Comparison of ENCODE assay signal across 24 cellular contexts in genomic region chr10:52261362-52261761, GRCh38. TPM values are rescaled to one million over a fixed set of nuclear protein-coding genes. Genes with fewer than 3 reads are reported as not detected.
"Had no signal": no experiment of that assay in that cellular context is flagged by ENCODE, and none has a peak within 500 bp of the region (broad histone marks: within the 10 kb centered on the region; RNA-seq: fewer than 3 reads in every experiment).

No MANE protein-coding gene starts in this region.

- H3K4me1 ChIP-seq: transverse colon had no signal

- H3K4me3 Mint-ChIP-seq: activated B cell treated with CpG ODN at 0.5 μM for 24 hours; activated CD4-positive, alpha-beta memory T cell treated with anti-CD3 and anti-CD28 coated beads for 36 hours; activated CD8-positive, alpha-beta memory T cell treated with anti-CD3 and anti-CD28 coated beads, Interleukin-2, amount 10 ng/mL, durations not matched to agents 7 days and 5 days; activated naive CD8-positive, alpha-beta T cell treated with anti-CD3 and anti-CD28 coated beads, Interleukin-2, amount 50 U/mL, for 24 hours; immature natural killer cell; mesothelial cell of epicardium; naive thymus-derived CD8-positive, alpha-beta T cell had no signal

- H3K27ac Mint-ChIP-seq: activated B cell treated with CpG ODN at 0.5 μM for 24 hours; activated CD4-positive, alpha-beta memory T cell treated with anti-CD3 and anti-CD28 coated beads for 36 hours; activated CD8-positive, alpha-beta memory T cell treated with anti-CD3 and anti-CD28 coated beads, Interleukin-2, amount 10 ng/mL, durations not matched to agents 7 days and 5 days; activated naive CD8-positive, alpha-beta T cell treated with anti-CD3 and anti-CD28 coated beads, Interleukin-2, amount 50 U/mL, for 24 hours; immature natural killer cell; mesothelial cell of epicardium; naive thymus-derived CD8-positive, alpha-beta T cell had no signal

- H3K27me3 Mint-ChIP-seq: activated CD4-positive, alpha-beta memory T cell treated with anti-CD3 and anti-CD28 coated beads for 36 hours; activated CD8-positive, alpha-beta memory T cell treated with anti-CD3 and anti-CD28 coated beads, Interleukin-2, amount 10 ng/mL, durations not matched to agents 7 days and 5 days; activated naive CD8-positive, alpha-beta T cell treated with anti-CD3 and anti-CD28 coated beads, Interleukin-2, amount 50 U/mL, for 24 hours had no signal

- H3K4me3 ChIP-seq: hepatocyte, left ventricle myocardium inferior, ovary, psoas muscle, stomach, transverse colon had no signal

- ATAC-seq: activated CD8-positive, alpha-beta memory T cell treated with anti-CD3 and anti-CD28 coated beads, Interleukin-2, amount 10 ng/mL, durations not matched to agents 7 days and 5 days; activated naive CD8-positive, alpha-beta T cell treated with anti-CD3 and anti-CD28 coated beads, Interleukin-2, amount 50 U/mL, for 24 hours; naive thymus-derived CD8-positive, alpha-beta T cell; psoas muscle; right cardiac atrium had no signal

- H3K9me3 Mint-ChIP-seq: activated B cell treated with CpG ODN at 0.5 μM for 24 hours; activated CD4-positive, alpha-beta memory T cell treated with anti-CD3 and anti-CD28 coated beads for 36 hours; activated naive CD8-positive, alpha-beta T cell treated with anti-CD3 and anti-CD28 coated beads, Interleukin-2, amount 50 U/mL, for 24 hours; immature natural killer cell; mesothelial cell of epicardium; naive thymus-derived CD8-positive, alpha-beta T cell had no signal

- H3K27ac ChIP-seq: hepatocyte, left ventricle myocardium inferior, ovary, psoas muscle, stomach, transverse colon had no signal

- H3K9me3 ChIP-seq: left ventricle myocardium inferior, ovary, psoas muscle, stomach, transverse colon had no signal

- H3K36me3 ChIP-seq: left ventricle myocardium inferior, ovary, stomach, transverse colon had no signal

- DNase-seq: activated B cell treated with CpG ODN at 0.5 μM for 24 hours; activated CD4-positive, alpha-beta memory T cell treated with anti-CD3 and anti-CD28 coated beads for 36 hours; activated CD4-positive, alpha-beta T cell treated with anti-CD3 and anti-CD28 coated beads for 4 hours; activated CD8-positive, alpha-beta memory T cell treated with anti-CD3 and anti-CD28 coated beads, Interleukin-2, amount 10 ng/mL, durations not matched to agents 7 days and 5 days; activated gamma-delta T cell; activated naive CD4-positive, alpha-beta T cell treated with anti-CD3 and anti-CD28 coated beads, Interleukin-2, amount 50 U/mL, for 16 hours; activated naive CD8-positive, alpha-beta T cell treated with anti-CD3 and anti-CD28 coated beads, Interleukin-2, amount 50 U/mL, for 24 hours; activated T-cell treated with anti-CD3 and anti-CD28 coated beads for 4 hours; effector CD4-positive, alpha-beta T cell; glutamatergic neuron; immature natural killer cell; left ventricle myocardium inferior; naive thymus-derived CD8-positive, alpha-beta T cell; ovary; psoas muscle; right cardiac atrium; stimulated activated CD4-positive, alpha-beta T cell treated with anti-CD3 and anti-CD28 coated beads, Interleukin-12 subunit alpha, Interleukin-12 subunit beta, amount 100 ng/mL, for 4 hours; stimulated activated CD4-positive, alpha-beta T cell treated with anti-CD3 and anti-CD28 coated beads, Interleukin-4, amount 100 ng/mL, for 4 hours; stomach; T-helper 9 cell; transverse colon had no signal

- H3K36me3 Mint-ChIP-seq: activated CD4-positive, alpha-beta memory T cell treated with anti-CD3 and anti-CD28 coated beads for 36 hours; activated CD8-positive, alpha-beta memory T cell treated with anti-CD3 and anti-CD28 coated beads, Interleukin-2, amount 10 ng/mL, durations not matched to agents 7 days and 5 days; immature natural killer cell; mesothelial cell of epicardium; naive thymus-derived CD8-positive, alpha-beta T cell had no signal

- H3K4me1 Mint-ChIP-seq: activated CD8-positive, alpha-beta memory T cell treated with anti-CD3 and anti-CD28 coated beads, Interleukin-2, amount 10 ng/mL, durations not matched to agents 7 days and 5 days; activated naive CD8-positive, alpha-beta T cell treated with anti-CD3 and anti-CD28 coated beads, Interleukin-2, amount 50 U/mL, for 24 hours; immature natural killer cell; naive thymus-derived CD8-positive, alpha-beta T cell had no signal

- H3K27me3 ChIP-seq: hepatocyte, ovary, stomach, transverse colon had no signal

RNA-seq across cellular contexts. Expression of gene DKK1, which starts 52.7 kb away (rescaled TPM):
- total RNA-seq: activated B cell treated with CpG ODN at 0.5 μM for 24 hours; activated CD4-positive, alpha-beta memory T cell treated with anti-CD3 and anti-CD28 coated beads for 36 hours; activated CD8-positive, alpha-beta memory T cell treated with anti-CD3 and anti-CD28 coated beads, Interleukin-2, amount 10 ng/mL, durations not matched to agents 7 days and 5 days; left ventricle myocardium inferior; naive thymus-derived CD8-positive, alpha-beta T cell; right cardiac atrium; T-helper 1 cell treated with Interleukin-12 subunit alpha and Interleukin-12 subunit beta and Interleukin-4 antibody, amounts not matched to agents 30 ng/mL and 1 ng/mL, for 36 hours had no signal
